ENCODE assay signal across 15 cellular contexts in genomic region chr17:57608369-57609124, GRCh38.
A peak's percentile ranks its signal among the peaks of the same experiment; 100 is the strongest.
DNase-seq lines count a peak whose midpoint lies in the region; ATAC-seq and TF ChIP-seq lines count a peak whose summit lies in the region.
"Had no signal": no experiment of that assay in that cellular context is flagged by ENCODE, and none has a peak within 500 bp of the region (broad histone marks: within the 10 kb centered on the region; RNA-seq: fewer than 3 reads in every experiment).

No MANE protein-coding gene starts in this region.

- H3K4me3 Mint-ChIP-seq in stimulated activated naive CD8-positive, alpha-beta T cell treated with anti-CD3 and anti-CD28 coated beads, Interleukin-15, Interleukin-2, amounts not matched to agents 100 ng/mL and 50 ng/mL, for 24 hours = no peak overlapping the region
- H3K4me3 Mint-ChIP-seq in nephron = peak overlapping the region in 1 of 3 experiments; percentile 57
- H3K4me3 Mint-ChIP-seq: HFFc6 had no signal

- peak overlapping the region; percentile 4 for H3K27ac Mint-ChIP-seq in stimulated activated naive CD8-positive, alpha-beta T cell treated with anti-CD3 and anti-CD28 coated beads, Interleukin-15, Interleukin-2, amounts not matched to agents 100 ng/mL and 50 ng/mL, for 24 hours
- peak overlapping the region in 2 of 3 experiments; percentile 74 to 90 for H3K27ac Mint-ChIP-seq in nephron
- H3K27ac Mint-ChIP-seq: HFFc6 had no signal

- no peaks in the 10 kb centered on the region for H3K27me3 Mint-ChIP-seq in stimulated activated naive CD8-positive, alpha-beta T cell treated with anti-CD3 and anti-CD28 coated beads, Interleukin-15, Interleukin-2, amounts not matched to agents 100 ng/mL and 50 ng/mL, for 24 hours
- no peaks in the 10 kb centered on the region for H3K27me3 Mint-ChIP-seq in nephron (ENCODE audit: low read depth)

- H3K9me3 Mint-ChIP-seq in stimulated activated naive CD8-positive, alpha-beta T cell treated with anti-CD3 and anti-CD28 coated beads, Interleukin-15, Interleukin-2, amounts not matched to agents 100 ng/mL and 50 ng/mL, for 24 hours = no peaks in the 10 kb centered on the region
- H3K9me3 Mint-ChIP-seq in nephron = no peaks in the 10 kb centered on the region
- H3K9me3 Mint-ChIP-seq: HFFc6 had no signal

- TF ChIP-seq CTCF in nephron (IDR thresholded peaks at IDR 0.05; ENCODE audit: unreplicated experiment in 3 of 3) = no peak

- DNase-seq in stimulated activated naive CD8-positive, alpha-beta T cell treated with anti-CD3 and anti-CD28 coated beads, Interleukin-15, Interleukin-2, amounts not matched to agents 100 U/mL and 50 U/mL, for 24 hours = no peak
- no peak for DNase-seq in NCI-H1930 (lab: John Stamatoyannopoulos, UW)
- DNase-seq in kidney glomerular epithelial cell (lab: John Stamatoyannopoulos, UW) = no peak
- no peak for DNase-seq in NCI-H2107 treated with DMSO at 0.1 percent for 48 hours (lab: John Stamatoyannopoulos, UW; ENCODE audit: unreplicated experiment)
- DNase-seq: activated CD4-positive, alpha-beta T cell treated with anti-CD3 and anti-CD28 coated beads for 1 hour; HFFc6; NCI-H1694; NCI-H524; Peyer's patch; stimulated activated naive CD4-positive, alpha-beta T cell treated with Interleukin-2 at 50 U/mL for 16 hours had no signal

- ATAC-seq in stimulated activated naive CD8-positive, alpha-beta T cell treated with anti-CD3 and anti-CD28 coated beads, Interleukin-15, Interleukin-2, amounts not matched to agents 100 U/mL and 50 U/mL, for 24 hours = no peak
- ATAC-seq in GM19351 (IDR thresholded peaks at IDR 0.05; ENCODE audit: unreplicated experiment) = no peak

- peak overlapping the region; percentile 24 for H3K27ac ChIP-seq in angular gyrus (ENCODE audit: low read depth, low read length)
- H3K27ac ChIP-seq: ascending aorta, Peyer's patch had no signal

- H3K36me3 Mint-ChIP-seq in stimulated activated naive CD8-positive, alpha-beta T cell treated with anti-CD3 and anti-CD28 coated beads, Interleukin-15, Interleukin-2, amounts not matched to agents 100 ng/mL and 50 ng/mL, for 24 hours (ENCODE audit: low read depth) = no peaks in the 10 kb centered on the region
- no peaks in the 10 kb centered on the region for H3K36me3 Mint-ChIP-seq in nephron (ENCODE audit: low read depth)

- peaks cover 80% of the 10 kb centered on the region for H3K4me1 Mint-ChIP-seq in stimulated activated naive CD8-positive, alpha-beta T cell treated with anti-CD3 and anti-CD28 coated beads, Interleukin-15, Interleukin-2, amounts not matched to agents 100 ng/mL and 50 ng/mL, for 24 hours (ENCODE audit: low read depth)
- peaks cover 43% of the 10 kb centered on the region for H3K4me1 Mint-ChIP-seq in nephron
